Comparison of ENCODE assay signal across 9 cellular contexts in the genomic region with DNA sequence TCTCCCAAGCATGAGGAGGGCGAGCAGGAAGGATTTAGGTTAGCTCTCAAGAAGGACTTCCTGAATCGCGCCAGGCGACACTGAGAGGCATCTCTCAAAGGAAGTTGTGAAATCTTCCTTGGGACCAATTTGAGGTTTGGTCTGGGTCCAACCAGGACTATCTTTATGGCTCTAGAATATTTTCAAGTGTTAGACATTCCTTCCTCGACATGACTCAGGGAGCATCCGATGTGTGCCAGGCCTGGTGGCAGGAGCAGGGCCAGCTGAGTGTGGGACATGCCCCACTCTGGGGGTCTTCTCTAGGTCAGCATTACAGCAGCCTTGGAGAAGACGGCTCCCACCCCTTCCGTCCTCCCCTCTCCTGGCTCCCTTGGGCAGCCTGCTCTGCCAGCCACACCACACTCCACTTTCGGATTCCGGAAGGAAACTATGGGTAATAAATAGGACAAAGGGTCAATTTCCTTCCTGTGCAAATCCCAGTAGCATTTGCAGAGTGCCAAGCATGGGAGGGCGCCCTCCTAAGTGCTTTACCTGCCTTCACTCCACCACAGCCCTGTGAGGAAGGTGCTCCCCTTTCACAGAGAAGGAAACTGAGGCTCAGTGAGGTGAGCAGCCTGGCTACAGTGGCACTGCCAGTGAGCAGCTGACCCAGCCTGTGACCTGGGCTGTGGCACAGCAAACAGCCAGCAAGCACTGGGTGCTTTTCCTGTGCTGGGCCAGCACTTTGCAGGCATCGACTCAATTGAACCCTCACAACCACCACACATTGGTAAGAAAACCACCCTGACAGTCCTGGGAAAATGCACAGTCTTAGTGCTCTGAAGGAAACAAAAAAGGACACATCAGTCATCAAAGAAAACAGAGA. TPM values are rescaled to one million over a fixed set of nuclear protein-coding genes. Genes with fewer than 3 reads are reported as not detected.
DNase-seq lines count a peak whose midpoint lies in the region; ATAC-seq, FAIRE-seq and TF ChIP-seq lines count a peak whose summit lies in the region.
"Not testable (repeated sequence)": the region's sequence is repeated elsewhere in the genome, so short reads cannot be mapped to it uniquely, and the experiment has no call there.
"Had no signal": no experiment of that assay in that cellular context is flagged by ENCODE, and none has a peak within 500 bp of the region (broad histone marks: within the 10 kb centered on the region; RNA-seq: fewer than 3 reads in every experiment).

No MANE protein-coding gene starts in this region.

- H3K9me1 ChIP-seq in K562 (ENCODE audit: control insufficient read depth, insufficient read depth, low read length): not testable (repeated sequence)

- ATAC-seq in K562: not testable (repeated sequence)
- peak; percentile 84 for ATAC-seq in aorta (ENCODE audit: low FRiP score)

- H2AFZ ChIP-seq in K562 (ENCODE audit: low read depth, low read length): not testable (repeated sequence)

- H3K79me2 ChIP-seq in K562 (ENCODE audit: control insufficient read depth, insufficient read depth, low read length): not testable (repeated sequence)

- H3K4me1 ChIP-seq in SJSA1 (replicated peaks): peaks cover 18% of the 10 kb centered on the region
- not testable (repeated sequence) for H3K4me1 ChIP-seq in K562 (replicated peaks in 1 of 2; ENCODE audit: control insufficient read depth in 2 of 2, insufficient read depth in 2 of 2, low read length in 2 of 2); aorta (ENCODE audit: control insufficient read depth in 1 of 2, insufficient read depth in 2 of 2, low read length in 2 of 2)

- POLR2A ChIA-PET in K562 (lab: Yijun Ruan, JAX): not testable (repeated sequence)

- TF ChIP-seq CTCF in K562 (IDR thresholded peaks at IDR 0.05 in 2 of 3, conservative IDR thresholded peaks at IDR 0.05 in 1 of 3; ENCODE audit: insufficient read depth in 2 of 3, low read depth in 1 of 3, low read length in 3 of 3); kidney epithelial cell (IDR thresholded peaks at IDR 0.05; ENCODE audit: insufficient read depth, low read length, poor library complexity, severe bottlenecking): not testable (repeated sequence)

- not testable (repeated sequence) for TF ChIP-seq POLR2A in K562 (conservative IDR thresholded peaks at IDR 0.05)

- TF ChIP-seq RAD21 in K562 (CRISPR knock-in tag; conservative IDR thresholded peaks at IDR 0.05 in 1 of 2, IDR thresholded peaks at IDR 0.05 in 1 of 2): not testable (repeated sequence)

- CTCF ChIA-PET in K562 (lab: Yijun Ruan, JAX; ENCODE audit: low intra/inter-chr PET ratio): not testable (repeated sequence)

- peak; percentile 60 for FAIRE-seq in K562 (lab: Jason Lieb, UNC)

- peak; percentile 98 for DNase-seq in EH (ENCODE audit: low read depth)
- DNase-seq in LoVo (ENCODE audit: low spot score): peak; percentile 96
- peak; percentile 71 for DNase-seq in SJSA1 (ENCODE audit: low read depth in 1 of 2, low spot score in 2 of 2)
- not testable (repeated sequence) for DNase-seq in K562 (ENCODE audit: extremely low read depth in 1 of 4, low spot score in 3 of 4)
- peak; percentile 41 for DNase-seq in fibroblast of the conjunctiva (ENCODE audit: low read depth)
- DNase-seq in kidney epithelial cell (ENCODE audit: low read depth): peak; percentile 73
- DNase-seq in posterior vena cava (ENCODE audit: low spot score): peak; percentile 90
- DNase-seq in aorta: peak in 1 of 2 donors; percentile 83

- H3K27me3 ChIP-seq in SJSA1 (replicated peaks); K562 (ENCODE audit: control insufficient read depth in 2 of 2, insufficient read depth in 2 of 2, low read length in 2 of 2); kidney epithelial cell (ENCODE audit: control insufficient read depth, insufficient read depth, low read length); aorta (ENCODE audit: control insufficient read depth in 1 of 2, insufficient read depth in 2 of 2, low read length in 1 of 2): not testable (repeated sequence)

- BruUV-seq in K562 (replicated peaks; lab: Mats Ljungman, UMichigan): not testable (repeated sequence)

- not testable (repeated sequence) for H3K27ac ChIP-seq in SJSA1; K562 (ENCODE audit: extremely low read depth, low read depth, low read length); aorta (ENCODE audit: low read depth in 1 of 2, low read length in 2 of 2)

- WGBS in K562 (ENCODE audit: insufficient coverage, low coverage, missing lambda C conversion rate): 0% methylated on average over 2 of the region's 12 CpGs
- WGBS in aorta, 2 donors: 52 to 59% methylated on average over 5 to 6 of the region's 12 CpGs

- in situ Hi-C loops in K562 (cut with MboI): not testable (repeated sequence)

- H3K4me2 ChIP-seq in K562 (ENCODE audit: insufficient read depth, low read length): not testable (repeated sequence)

- H3K9ac ChIP-seq in K562 (ENCODE audit: insufficient read depth in 1 of 2, low read depth in 2 of 2, low read length in 2 of 2): not testable (repeated sequence)

- H3K9me3 ChIP-seq in SJSA1 (replicated peaks); K562 (replicated peaks; ENCODE audit: control insufficient read depth, insufficient read depth, low read depth, low read length); aorta (ENCODE audit: control insufficient read depth, low read length): not testable (repeated sequence)

- intact Hi-C loops in K562 (cut with micrococcal nuclease); posterior vena cava (cut with DNase I); aorta (cut with DNase I): not testable (repeated sequence)

- not testable (repeated sequence) for TF ChIP-seq EP300 in K562 (IDR thresholded peaks at IDR 0.05; ENCODE audit: low read length)

- H3K36me3 ChIP-seq in SJSA1; K562 (ENCODE audit: control insufficient read depth, insufficient read depth, low read length); kidney epithelial cell (ENCODE audit: control insufficient read depth, insufficient read depth, low read length); aorta (ENCODE audit: control insufficient read depth in 1 of 2, insufficient read depth in 2 of 2, low read length in 1 of 2): not testable (repeated sequence)

- H4K20me1 ChIP-seq in K562 (replicated peaks; ENCODE audit: control insufficient read depth, insufficient read depth, low read length): not testable (repeated sequence)

- H3K4me3 ChIP-seq in SJSA1; K562; kidney epithelial cell (ENCODE audit: low read depth, low read length); aorta (ENCODE audit: low read length in 2 of 2): not testable (repeated sequence)

RNA-seq across cellular contexts. Expression of a gene that starts 31.0 kb away (rescaled TPM):
- 193 and 199 TPM in 2 replicates for total RNA-seq in SJSA1 (2014; rRNA removed; shearing (Covaris generic))
- total RNA-seq in K562 (2011; cell fraction: chromatin; rRNA removed; ENCODE audit: low replicate concordance): 73.2 and 115 TPM in 2 replicates
- total RNA-seq in K562 (2011; cell fraction: nucleolus; rRNA removed): 49.1 and 50.7 TPM in 2 replicates
- 59.9 and 61.7 TPM in 2 replicates for total RNA-seq in K562 (2011; cell fraction: nucleoplasm; rRNA removed)
- 49.0 and 70.2 TPM in 2 replicates for total RNA-seq in K562 (2014; rRNA removed)
- 29.2 and 33.4 TPM in 2 replicates for total RNA-seq in K562 (2014; rRNA removed; fragmentation: Illumina TruSeq; extraction: Trizol)
- total RNA-seq in K562 (2015; rRNA removed; fragmentation: Illumina TruSeq; extraction: Trizol): 41.3 and 41.8 TPM in 2 replicates
- total RNA-seq in K562 (2021): 71.0 and 72.6 TPM in 2 replicates
- 22.8 and 28.6 TPM in 2 replicates for polyA plus RNA-seq in K562 (2011; rRNA removed)
- 21.1 and 26.2 TPM in 2 replicates for polyA plus RNA-seq in K562 (2011; cell fraction: cytosol; rRNA removed)
- polyA plus RNA-seq in K562 (2011; cell fraction: nucleus; rRNA removed): 35.5 and 45.4 TPM in 2 replicates
- polyA plus RNA-seq in K562 (2012): 36.3 and 45.7 TPM in 2 replicates
- 28.7 and 30.1 TPM in 2 replicates for polyA plus RNA-seq in K562 (2014; fragmentation: Illumina TruSeq; extraction: Trizol)
- polyA plus RNA-seq in K562 (2014; fragmentation: Nextera tagmentation; extraction: Ambion mirVana): 10 to 100 TPM; 10.0 to 10.1 TPM
- 32.0 and 37.6 TPM in 2 replicates for polyA plus RNA-seq in K562 (2014; rRNA removed)
- 30.8 and 32.1 TPM in 2 replicates for polyA minus RNA-seq in K562 (2011; rRNA and poly(A)+ RNA removed)
- polyA minus RNA-seq in K562 (2011; cell fraction: cytosol; rRNA and poly(A)+ RNA removed): 20.0 and 30.2 TPM in 2 replicates
- polyA minus RNA-seq in K562 (2011; cell fraction: nucleus; rRNA and poly(A)+ RNA removed): 21.0 and 28.3 TPM in 2 replicates
- total RNA-seq in kidney epithelial cell: 99.6 and 135 TPM in 2 replicates
- 100 to 1,000 TPM; 359 to 405 TPM for total RNA-seq in posterior vena cava
- total RNA-seq in aorta: 100 to 1,000 TPM; 361 to 519 TPM
- polyA plus RNA-seq in aorta: 100 to 1,000 TPM in 1 of 2 donors, 10 to 100 TPM in 1; 97.8 to 241 TPM

RNA-seq across cellular contexts. Expression of a gene that starts 39.4 kb away (rescaled TPM):
- total RNA-seq in SJSA1 (2014; rRNA removed; shearing (Covaris generic)): not detected in 2 replicates
- total RNA-seq in K562 (2011; cell fraction: chromatin; rRNA removed; ENCODE audit: low replicate concordance): not detected in 2 replicates
- total RNA-seq in K562 (2011; cell fraction: nucleolus; rRNA removed): not detected in 2 replicates
- total RNA-seq in K562 (2011; cell fraction: nucleoplasm; rRNA removed): not detected in 2 replicates
- total RNA-seq in K562 (2014; rRNA removed) (not detected in 2 replicates), K562 (2014; rRNA removed; fragmentation: Illumina TruSeq; extraction: Trizol) (not detected in 2 replicates), K562 (2015; rRNA removed; fragmentation: Illumina TruSeq; extraction: Trizol) (not detected in 2 replicates), K562 (2021) (0.31 TPM in 1 of 2 replicates, not detected in the other), kidney epithelial cell (not detected in 2 replicates), posterior vena cava (not detected), aorta (not detected)
- polyA plus RNA-seq in K562 (2011; rRNA removed) (not detected in 2 replicates), K562 (2014; fragmentation: Illumina TruSeq; extraction: Trizol) (not detected in 2 replicates), K562 (2014; fragmentation: Nextera tagmentation; extraction: Ambion mirVana) (not detected), K562 (2014; rRNA removed) (not detected in 2 replicates), aorta (not detected)
- polyA plus RNA-seq in K562 (2011; cell fraction: cytosol; rRNA removed): not detected in 2 replicates
- not detected in 2 replicates for polyA plus RNA-seq in K562 (2011; cell fraction: nucleus; rRNA removed)
- polyA plus RNA-seq in K562 (2012): 0.11 TPM in 1 of 2 replicates, not detected in the other
- polyA minus RNA-seq in K562 (2011; rRNA and poly(A)+ RNA removed): not detected in 2 replicates
- polyA minus RNA-seq in K562 (2011; cell fraction: cytosol; rRNA and poly(A)+ RNA removed): not detected in 2 replicates
- polyA minus RNA-seq in K562 (2011; cell fraction: nucleus; rRNA and poly(A)+ RNA removed): not detected in 2 replicates
- total RNA-seq: T-helper 1 cell treated with Interleukin-12 subunit alpha and Interleukin-12 subunit beta and Interleukin-4 antibody, amounts not matched to agents 30 ng/mL and 1 ng/mL, for 36 hours had no signal
